ENCODE assay signal across 1 cellular context in the genomic region with DNA sequence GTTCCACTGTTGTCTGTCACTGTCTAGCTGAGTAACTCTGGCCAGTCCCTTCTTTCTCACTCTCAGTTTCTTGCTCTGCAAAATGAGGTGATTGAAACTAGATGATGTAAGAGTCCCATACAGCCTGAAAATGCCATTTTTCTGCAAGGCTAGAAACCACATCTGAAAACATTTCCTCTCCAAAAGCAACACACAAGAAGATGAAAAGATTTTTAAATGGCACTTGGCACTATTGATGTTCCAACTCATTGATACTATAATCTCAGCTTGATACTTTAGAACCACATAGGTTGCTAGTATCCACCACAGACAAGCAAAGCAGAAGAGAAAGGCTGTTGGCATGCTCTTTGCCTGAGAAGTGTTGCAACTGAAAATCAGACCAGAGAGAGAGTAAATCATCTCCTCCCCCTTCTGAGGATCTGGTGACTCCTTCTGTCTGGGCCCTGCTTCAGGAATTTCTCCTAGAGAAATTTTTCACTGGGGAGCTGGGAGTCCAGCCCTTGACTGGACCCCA.
TF ChIP-seq lines count a peak whose summit lies in the region.

No MANE protein-coding gene starts in this region.

TF ChIP-seq in GM12878, 131 proteins besides CTCF, POLR2A, EP300 and RAD21 (continued from another document and continues in another):
- TF ChIP-seq, protein P1, sequence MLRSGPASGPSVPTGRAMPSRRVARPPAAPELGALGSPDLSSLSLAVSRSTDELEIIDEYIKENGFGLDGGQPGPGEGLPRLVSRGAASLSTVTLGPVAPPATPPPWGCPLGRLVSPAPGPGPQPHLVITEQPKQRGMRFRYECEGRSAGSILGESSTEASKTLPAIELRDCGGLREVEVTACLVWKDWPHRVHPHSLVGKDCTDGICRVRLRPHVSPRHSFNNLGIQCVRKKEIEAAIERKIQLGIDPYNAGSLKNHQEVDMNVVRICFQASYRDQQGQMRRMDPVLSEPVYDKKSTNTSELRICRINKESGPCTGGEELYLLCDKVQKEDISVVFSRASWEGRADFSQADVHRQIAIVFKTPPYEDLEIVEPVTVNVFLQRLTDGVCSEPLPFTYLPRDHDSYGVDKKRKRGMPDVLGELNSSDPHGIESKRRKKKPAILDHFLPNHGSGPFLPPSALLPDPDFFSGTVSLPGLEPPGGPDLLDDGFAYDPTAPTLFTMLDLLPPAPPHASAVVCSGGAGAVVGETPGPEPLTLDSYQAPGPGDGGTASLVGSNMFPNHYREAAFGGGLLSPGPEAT (IDR thresholded peaks at IDR 0.05; ENCODE audit: low read depth) = 0 out of 2 replicates have a peak, but pooled peaks have one; percentile 35
- TF ChIP-seq, protein P2, sequence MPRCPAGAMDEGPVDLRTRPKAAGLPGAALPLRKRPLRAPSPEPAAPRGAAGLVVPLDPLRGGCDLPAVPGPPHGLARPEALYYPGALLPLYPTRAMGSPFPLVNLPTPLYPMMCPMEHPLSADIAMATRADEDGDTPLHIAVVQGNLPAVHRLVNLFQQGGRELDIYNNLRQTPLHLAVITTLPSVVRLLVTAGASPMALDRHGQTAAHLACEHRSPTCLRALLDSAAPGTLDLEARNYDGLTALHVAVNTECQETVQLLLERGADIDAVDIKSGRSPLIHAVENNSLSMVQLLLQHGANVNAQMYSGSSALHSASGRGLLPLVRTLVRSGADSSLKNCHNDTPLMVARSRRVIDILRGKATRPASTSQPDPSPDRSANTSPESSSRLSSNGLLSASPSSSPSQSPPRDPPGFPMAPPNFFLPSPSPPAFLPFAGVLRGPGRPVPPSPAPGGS (IDR thresholded peaks at IDR 0.05; ENCODE audit: borderline replicate concordance, insufficient read depth, low read depth, low read length, poor library complexity, severe bottlenecking) = no peak
- TF ChIP-seq FOXK2 (IDR thresholded peaks at IDR 0.05) (no peak), IKZF1 (conservative IDR thresholded peaks at IDR 0.05) (peak; percentile 46; the same call in 1 of the 2 replicates), CHD1 (IDR thresholded peaks at IDR 0.05; ENCODE audit: low read depth, low read length) (no peak), FOS (IDR thresholded peaks at IDR 0.05; ENCODE audit: borderline replicate concordance, extremely low read depth, insufficient read length) (no peak), ZSCAN29 (IDR thresholded peaks at IDR 0.05) (no peak), NBN (IDR thresholded peaks at IDR 0.05) (no peak), JUND (IDR thresholded peaks at IDR 0.05; ENCODE audit: low read depth, low read length) (no peak), DPF2 (IDR thresholded peaks at IDR 0.05) (no peak; the same call in 1 of the 2 replicates), ZNF622 (IDR thresholded peaks at IDR 0.05) (no peak), LARP7 (IDR thresholded peaks at IDR 0.05) (no peak), YBX1 (IDR thresholded peaks at IDR 0.05) (no peak), ZNF217 (IDR thresholded peaks at IDR 0.05) (no peak), BRCA1 (IDR thresholded peaks at IDR 0.05; ENCODE audit: low read depth, low read length) (no peak), SP1 (IDR thresholded peaks at IDR 0.05; ENCODE audit: low read depth, low read length) (no peak), GATAD2B (conservative IDR thresholded peaks at IDR 0.05; ENCODE audit: low read depth) (no peak), HCFC1 (IDR thresholded peaks at IDR 0.05; ENCODE audit: low read length) (no peak)
- TF ChIP-seq, protein P3, sequence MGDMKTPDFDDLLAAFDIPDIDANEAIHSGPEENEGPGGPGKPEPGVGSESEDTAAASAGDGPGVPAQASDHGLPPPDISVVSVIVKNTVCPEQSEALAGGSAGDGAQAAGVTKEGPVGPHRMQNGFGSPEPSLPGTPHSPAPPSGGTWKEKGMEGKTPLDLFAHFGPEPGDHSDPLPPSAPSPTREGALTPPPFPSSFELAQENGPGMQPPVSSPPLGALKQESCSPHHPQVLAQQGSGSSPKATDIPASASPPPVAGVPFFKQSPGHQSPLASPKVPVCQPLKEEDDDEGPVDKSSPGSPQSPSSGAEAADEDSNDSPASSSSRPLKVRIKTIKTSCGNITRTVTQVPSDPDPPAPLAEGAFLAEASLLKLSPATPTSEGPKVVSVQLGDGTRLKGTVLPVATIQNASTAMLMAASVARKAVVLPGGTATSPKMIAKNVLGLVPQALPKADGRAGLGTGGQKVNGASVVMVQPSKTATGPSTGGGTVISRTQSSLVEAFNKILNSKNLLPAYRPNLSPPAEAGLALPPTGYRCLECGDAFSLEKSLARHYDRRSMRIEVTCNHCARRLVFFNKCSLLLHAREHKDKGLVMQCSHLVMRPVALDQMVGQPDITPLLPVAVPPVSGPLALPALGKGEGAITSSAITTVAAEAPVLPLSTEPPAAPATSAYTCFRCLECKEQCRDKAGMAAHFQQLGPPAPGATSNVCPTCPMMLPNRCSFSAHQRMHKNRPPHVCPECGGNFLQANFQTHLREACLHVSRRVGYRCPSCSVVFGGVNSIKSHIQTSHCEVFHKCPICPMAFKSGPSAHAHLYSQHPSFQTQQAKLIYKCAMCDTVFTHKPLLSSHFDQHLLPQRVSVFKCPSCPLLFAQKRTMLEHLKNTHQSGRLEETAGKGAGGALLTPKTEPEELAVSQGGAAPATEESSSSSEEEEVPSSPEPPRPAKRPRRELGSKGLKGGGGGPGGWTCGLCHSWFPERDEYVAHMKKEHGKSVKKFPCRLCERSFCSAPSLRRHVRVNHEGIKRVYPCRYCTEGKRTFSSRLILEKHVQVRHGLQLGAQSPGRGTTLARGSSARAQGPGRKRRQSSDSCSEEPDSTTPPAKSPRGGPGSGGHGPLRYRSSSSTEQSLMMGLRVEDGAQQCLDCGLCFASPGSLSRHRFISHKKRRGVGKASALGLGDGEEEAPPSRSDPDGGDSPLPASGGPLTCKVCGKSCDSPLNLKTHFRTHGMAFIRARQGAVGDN (IDR thresholded peaks at IDR 0.05) = no peak
- TF ChIP-seq, protein P4, sequence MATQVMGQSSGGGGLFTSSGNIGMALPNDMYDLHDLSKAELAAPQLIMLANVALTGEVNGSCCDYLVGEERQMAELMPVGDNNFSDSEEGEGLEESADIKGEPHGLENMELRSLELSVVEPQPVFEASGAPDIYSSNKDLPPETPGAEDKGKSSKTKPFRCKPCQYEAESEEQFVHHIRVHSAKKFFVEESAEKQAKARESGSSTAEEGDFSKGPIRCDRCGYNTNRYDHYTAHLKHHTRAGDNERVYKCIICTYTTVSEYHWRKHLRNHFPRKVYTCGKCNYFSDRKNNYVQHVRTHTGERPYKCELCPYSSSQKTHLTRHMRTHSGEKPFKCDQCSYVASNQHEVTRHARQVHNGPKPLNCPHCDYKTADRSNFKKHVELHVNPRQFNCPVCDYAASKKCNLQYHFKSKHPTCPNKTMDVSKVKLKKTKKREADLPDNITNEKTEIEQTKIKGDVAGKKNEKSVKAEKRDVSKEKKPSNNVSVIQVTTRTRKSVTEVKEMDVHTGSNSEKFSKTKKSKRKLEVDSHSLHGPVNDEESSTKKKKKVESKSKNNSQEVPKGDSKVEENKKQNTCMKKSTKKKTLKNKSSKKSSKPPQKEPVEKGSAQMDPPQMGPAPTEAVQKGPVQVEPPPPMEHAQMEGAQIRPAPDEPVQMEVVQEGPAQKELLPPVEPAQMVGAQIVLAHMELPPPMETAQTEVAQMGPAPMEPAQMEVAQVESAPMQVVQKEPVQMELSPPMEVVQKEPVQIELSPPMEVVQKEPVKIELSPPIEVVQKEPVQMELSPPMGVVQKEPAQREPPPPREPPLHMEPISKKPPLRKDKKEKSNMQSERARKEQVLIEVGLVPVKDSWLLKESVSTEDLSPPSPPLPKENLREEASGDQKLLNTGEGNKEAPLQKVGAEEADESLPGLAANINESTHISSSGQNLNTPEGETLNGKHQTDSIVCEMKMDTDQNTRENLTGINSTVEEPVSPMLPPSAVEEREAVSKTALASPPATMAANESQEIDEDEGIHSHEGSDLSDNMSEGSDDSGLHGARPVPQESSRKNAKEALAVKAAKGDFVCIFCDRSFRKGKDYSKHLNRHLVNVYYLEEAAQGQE (IDR thresholded peaks at IDR 0.05; ENCODE audit: low read depth, low read length) = no peak
- TF ChIP-seq, protein P5, sequence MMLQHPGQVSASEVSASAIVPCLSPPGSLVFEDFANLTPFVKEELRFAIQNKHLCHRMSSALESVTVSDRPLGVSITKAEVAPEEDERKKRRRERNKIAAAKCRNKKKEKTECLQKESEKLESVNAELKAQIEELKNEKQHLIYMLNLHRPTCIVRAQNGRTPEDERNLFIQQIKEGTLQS (IDR thresholded peaks at IDR 0.05; ENCODE audit: borderline replicate concordance, extremely low read depth, low read depth, low read length) = no peak
- TF ChIP-seq, protein P6, sequence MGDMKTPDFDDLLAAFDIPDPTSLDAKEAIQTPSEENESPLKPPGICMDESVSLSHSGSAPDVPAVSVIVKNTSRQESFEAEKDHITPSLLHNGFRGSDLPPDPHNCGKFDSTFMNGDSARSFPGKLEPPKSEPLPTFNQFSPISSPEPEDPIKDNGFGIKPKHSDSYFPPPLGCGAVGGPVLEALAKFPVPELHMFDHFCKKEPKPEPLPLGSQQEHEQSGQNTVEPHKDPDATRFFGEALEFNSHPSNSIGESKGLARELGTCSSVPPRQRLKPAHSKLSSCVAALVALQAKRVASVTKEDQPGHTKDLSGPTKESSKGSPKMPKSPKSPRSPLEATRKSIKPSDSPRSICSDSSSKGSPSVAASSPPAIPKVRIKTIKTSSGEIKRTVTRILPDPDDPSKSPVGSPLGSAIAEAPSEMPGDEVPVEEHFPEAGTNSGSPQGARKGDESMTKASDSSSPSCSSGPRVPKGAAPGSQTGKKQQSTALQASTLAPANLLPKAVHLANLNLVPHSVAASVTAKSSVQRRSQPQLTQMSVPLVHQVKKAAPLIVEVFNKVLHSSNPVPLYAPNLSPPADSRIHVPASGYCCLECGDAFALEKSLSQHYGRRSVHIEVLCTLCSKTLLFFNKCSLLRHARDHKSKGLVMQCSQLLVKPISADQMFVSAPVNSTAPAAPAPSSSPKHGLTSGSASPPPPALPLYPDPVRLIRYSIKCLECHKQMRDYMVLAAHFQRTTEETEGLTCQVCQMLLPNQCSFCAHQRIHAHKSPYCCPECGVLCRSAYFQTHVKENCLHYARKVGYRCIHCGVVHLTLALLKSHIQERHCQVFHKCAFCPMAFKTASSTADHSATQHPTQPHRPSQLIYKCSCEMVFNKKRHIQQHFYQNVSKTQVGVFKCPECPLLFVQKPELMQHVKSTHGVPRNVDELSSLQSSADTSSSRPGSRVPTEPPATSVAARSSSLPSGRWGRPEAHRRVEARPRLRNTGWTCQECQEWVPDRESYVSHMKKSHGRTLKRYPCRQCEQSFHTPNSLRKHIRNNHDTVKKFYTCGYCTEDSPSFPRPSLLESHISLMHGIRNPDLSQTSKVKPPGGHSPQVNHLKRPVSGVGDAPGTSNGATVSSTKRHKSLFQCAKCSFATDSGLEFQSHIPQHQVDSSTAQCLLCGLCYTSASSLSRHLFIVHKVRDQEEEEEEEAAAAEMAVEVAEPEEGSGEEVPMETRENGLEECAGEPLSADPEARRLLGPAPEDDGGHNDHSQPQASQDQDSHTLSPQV (IDR thresholded peaks at IDR 0.05) = no peak
- TF ChIP-seq, protein P7, sequence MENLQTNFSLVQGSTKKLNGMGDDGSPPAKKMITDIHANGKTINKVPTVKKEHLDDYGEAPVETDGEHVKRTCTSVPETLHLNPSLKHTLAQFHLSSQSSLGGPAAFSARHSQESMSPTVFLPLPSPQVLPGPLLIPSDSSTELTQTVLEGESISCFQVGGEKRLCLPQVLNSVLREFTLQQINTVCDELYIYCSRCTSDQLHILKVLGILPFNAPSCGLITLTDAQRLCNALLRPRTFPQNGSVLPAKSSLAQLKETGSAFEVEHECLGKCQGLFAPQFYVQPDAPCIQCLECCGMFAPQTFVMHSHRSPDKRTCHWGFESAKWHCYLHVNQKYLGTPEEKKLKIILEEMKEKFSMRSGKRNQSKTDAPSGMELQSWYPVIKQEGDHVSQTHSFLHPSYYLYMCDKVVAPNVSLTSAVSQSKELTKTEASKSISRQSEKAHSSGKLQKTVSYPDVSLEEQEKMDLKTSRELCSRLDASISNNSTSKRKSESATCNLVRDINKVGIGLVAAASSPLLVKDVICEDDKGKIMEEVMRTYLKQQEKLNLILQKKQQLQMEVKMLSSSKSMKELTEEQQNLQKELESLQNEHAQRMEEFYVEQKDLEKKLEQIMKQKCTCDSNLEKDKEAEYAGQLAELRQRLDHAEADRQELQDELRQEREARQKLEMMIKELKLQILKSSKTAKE (IDR thresholded peaks at IDR 0.05; ENCODE audit: low read depth, poor library complexity, severe bottlenecking) = peak; percentile 83
- TF ChIP-seq, protein P8, sequence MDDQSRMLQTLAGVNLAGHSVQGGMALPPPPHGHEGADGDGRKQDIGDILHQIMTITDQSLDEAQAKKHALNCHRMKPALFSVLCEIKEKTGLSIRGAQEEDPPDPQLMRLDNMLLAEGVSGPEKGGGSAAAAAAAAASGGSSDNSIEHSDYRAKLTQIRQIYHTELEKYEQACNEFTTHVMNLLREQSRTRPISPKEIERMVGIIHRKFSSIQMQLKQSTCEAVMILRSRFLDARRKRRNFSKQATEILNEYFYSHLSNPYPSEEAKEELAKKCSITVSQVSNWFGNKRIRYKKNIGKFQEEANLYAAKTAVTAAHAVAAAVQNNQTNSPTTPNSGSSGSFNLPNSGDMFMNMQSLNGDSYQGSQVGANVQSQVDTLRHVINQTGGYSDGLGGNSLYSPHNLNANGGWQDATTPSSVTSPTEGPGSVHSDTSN (IDR thresholded peaks at IDR 0.05; ENCODE audit: insufficient replicate concordance, low read depth, low read length) = no peak
- TF ChIP-seq, protein P9, sequence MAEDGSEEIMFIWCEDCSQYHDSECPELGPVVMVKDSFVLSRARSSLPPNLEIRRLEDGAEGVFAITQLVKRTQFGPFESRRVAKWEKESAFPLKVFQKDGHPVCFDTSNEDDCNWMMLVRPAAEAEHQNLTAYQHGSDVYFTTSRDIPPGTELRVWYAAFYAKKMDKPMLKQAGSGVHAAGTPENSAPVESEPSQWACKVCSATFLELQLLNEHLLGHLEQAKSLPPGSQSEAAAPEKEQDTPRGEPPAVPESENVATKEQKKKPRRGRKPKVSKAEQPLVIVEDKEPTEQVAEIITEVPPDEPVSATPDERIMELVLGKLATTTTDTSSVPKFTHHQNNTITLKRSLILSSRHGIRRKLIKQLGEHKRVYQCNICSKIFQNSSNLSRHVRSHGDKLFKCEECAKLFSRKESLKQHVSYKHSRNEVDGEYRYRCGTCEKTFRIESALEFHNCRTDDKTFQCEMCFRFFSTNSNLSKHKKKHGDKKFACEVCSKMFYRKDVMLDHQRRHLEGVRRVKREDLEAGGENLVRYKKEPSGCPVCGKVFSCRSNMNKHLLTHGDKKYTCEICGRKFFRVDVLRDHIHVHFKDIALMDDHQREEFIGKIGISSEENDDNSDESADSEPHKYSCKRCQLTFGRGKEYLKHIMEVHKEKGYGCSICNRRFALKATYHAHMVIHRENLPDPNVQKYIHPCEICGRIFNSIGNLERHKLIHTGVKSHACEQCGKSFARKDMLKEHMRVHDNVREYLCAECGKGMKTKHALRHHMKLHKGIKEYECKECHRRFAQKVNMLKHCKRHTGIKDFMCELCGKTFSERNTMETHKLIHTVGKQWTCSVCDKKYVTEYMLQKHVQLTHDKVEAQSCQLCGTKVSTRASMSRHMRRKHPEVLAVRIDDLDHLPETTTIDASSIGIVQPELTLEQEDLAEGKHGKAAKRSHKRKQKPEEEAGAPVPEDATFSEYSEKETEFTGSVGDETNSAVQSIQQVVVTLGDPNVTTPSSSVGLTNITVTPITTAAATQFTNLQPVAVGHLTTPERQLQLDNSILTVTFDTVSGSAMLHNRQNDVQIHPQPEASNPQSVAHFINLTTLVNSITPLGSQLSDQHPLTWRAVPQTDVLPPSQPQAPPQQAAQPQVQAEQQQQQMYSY (CRISPR knock-in tag; IDR thresholded peaks at IDR 0.05) = no peak
- TF ChIP-seq, protein P10, sequence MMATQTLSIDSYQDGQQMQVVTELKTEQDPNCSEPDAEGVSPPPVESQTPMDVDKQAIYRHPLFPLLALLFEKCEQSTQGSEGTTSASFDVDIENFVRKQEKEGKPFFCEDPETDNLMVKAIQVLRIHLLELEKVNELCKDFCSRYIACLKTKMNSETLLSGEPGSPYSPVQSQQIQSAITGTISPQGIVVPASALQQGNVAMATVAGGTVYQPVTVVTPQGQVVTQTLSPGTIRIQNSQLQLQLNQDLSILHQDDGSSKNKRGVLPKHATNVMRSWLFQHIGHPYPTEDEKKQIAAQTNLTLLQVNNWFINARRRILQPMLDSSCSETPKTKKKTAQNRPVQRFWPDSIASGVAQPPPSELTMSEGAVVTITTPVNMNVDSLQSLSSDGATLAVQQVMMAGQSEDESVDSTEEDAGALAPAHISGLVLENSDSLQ (IDR thresholded peaks at IDR 0.05) = peak; percentile 59
